ENCODE assay signal across 23 cellular contexts in genomic region chr6:56458324-56458884, GRCh38.
A peak's percentile ranks its signal among the peaks of the same experiment; 100 is the strongest.
DNase-seq lines count a peak whose midpoint lies in the region; ATAC-seq and TF ChIP-seq lines count a peak whose summit lies in the region.
"Had no signal": no experiment of that assay in that cellular context is flagged by ENCODE, and none has a peak within 500 bp of the region (broad histone marks: within the 10 kb centered on the region; RNA-seq: fewer than 3 reads in every experiment).

No MANE protein-coding gene starts in this region.

- no peaks in the 10 kb centered on the region for H3K27me3 ChIP-seq in breast epithelium
- H3K27me3 ChIP-seq in Panc1 (ENCODE audit: control insufficient read depth, insufficient read depth, low read length): no peaks in the 10 kb centered on the region
- H3K27me3 ChIP-seq in trophoblast cell (ENCODE audit: insufficient read depth, low read length): no peaks in the 10 kb centered on the region
- no peaks in the 10 kb centered on the region for H3K27me3 ChIP-seq in left ventricle myocardium inferior (ENCODE audit: low read depth)

- no peak overlapping the region for H3K27ac ChIP-seq in breast epithelium
- H3K27ac ChIP-seq in Panc1 (ENCODE audit: low read length): no peak overlapping the region
- H3K27ac ChIP-seq in trophoblast cell (ENCODE audit: low read depth, low read length): no peak overlapping the region
- no peak overlapping the region for H3K27ac ChIP-seq in left ventricle myocardium inferior (replicated peaks)
- H3K27ac ChIP-seq: C4-2B, KMS-11 had no signal

- H4K12ac ChIP-seq in trophoblast cell (ENCODE audit: low read depth, low read length): no peak overlapping the region

- H3K79me2 ChIP-seq in trophoblast cell (ENCODE audit: control insufficient read depth, insufficient read depth, low read length, poor library complexity): no peaks in the 10 kb centered on the region

- H3K36me3 ChIP-seq in breast epithelium (peaks cover 7% of the 10 kb centered on the region), Panc1 (ENCODE audit: control insufficient read depth, insufficient read depth, low read length) (peaks cover 57% of the 10 kb centered on the region), trophoblast cell (ENCODE audit: control insufficient read depth in 1 of 2, insufficient read depth in 2 of 2, low read length in 2 of 2) (peaks cover 4 to 13% of the 10 kb centered on the region in 2 experiments), left ventricle myocardium inferior (peaks cover 69% of the 10 kb centered on the region)

- H3K36me3 Mint-ChIP-seq in activated CD4-positive, alpha-beta T cell treated with anti-CD3 and anti-CD28 coated beads, Interleukin-2, amount 10 ng/mL, durations not matched to agents 7 days and 5 days (ENCODE audit: low read depth): no peaks in the 10 kb centered on the region
- peaks cover 97% of the 10 kb centered on the region for H3K36me3 Mint-ChIP-seq in MCF 10A (ENCODE audit: insufficient read depth, unreplicated experiment)
- H3K36me3 Mint-ChIP-seq: CD8-positive, alpha-beta memory T cell had no signal

- no peak overlapping the region for H3K4me3 Mint-ChIP-seq in activated CD4-positive, alpha-beta T cell treated with anti-CD3 and anti-CD28 coated beads, Interleukin-2, amount 10 ng/mL, durations not matched to agents 7 days and 5 days
- H3K4me3 Mint-ChIP-seq in MCF 10A (ENCODE audit: unreplicated experiment): no peak overlapping the region
- H3K4me3 Mint-ChIP-seq: CD8-positive, alpha-beta memory T cell had no signal

- no peak overlapping the region for H4K8ac ChIP-seq in trophoblast cell (ENCODE audit: low read depth, low read length)

- H2BK5ac ChIP-seq in trophoblast cell (ENCODE audit: low read depth, low read length, poor library complexity): no peak overlapping the region

- no peak overlapping the region for H3K18ac ChIP-seq in trophoblast cell (ENCODE audit: low read length)

- WGBS in trophoblast cell (ENCODE audit: extremely low coverage, insufficient coverage, insufficient read length): no CpG with 5 or more reads among the region's 5 CpGs

- H2AFZ ChIP-seq in trophoblast cell (ENCODE audit: insufficient read depth, low read length, poor library complexity): no peak overlapping the region

- no peak overlapping the region for H3K27ac Mint-ChIP-seq in activated CD4-positive, alpha-beta T cell treated with anti-CD3 and anti-CD28 coated beads, Interleukin-2, amount 10 ng/mL, durations not matched to agents 7 days and 5 days
- no peak overlapping the region for H3K27ac Mint-ChIP-seq in MCF 10A (ENCODE audit: low read depth, unreplicated experiment)
- H3K27ac Mint-ChIP-seq: CD8-positive, alpha-beta memory T cell had no signal

- H3K4me1 Mint-ChIP-seq in activated CD4-positive, alpha-beta T cell treated with anti-CD3 and anti-CD28 coated beads, Interleukin-2, amount 10 ng/mL, durations not matched to agents 7 days and 5 days: no peaks in the 10 kb centered on the region
- no peaks in the 10 kb centered on the region for H3K4me1 Mint-ChIP-seq in MCF 10A (ENCODE audit: insufficient read depth, unreplicated experiment)
- H3K4me1 Mint-ChIP-seq: CD8-positive, alpha-beta memory T cell had no signal

- H3K14ac ChIP-seq in trophoblast cell (ENCODE audit: low read length): peak overlapping the region; percentile 42

- POLR2A ChIA-PET in activated CD4-positive, alpha-beta T cell treated with anti-CD3 and anti-CD28 coated beads, Interleukin-2, amount 10 ng/mL, durations not matched to agents 7 days and 5 days (lab: Charles Lee): no interaction called here
- POLR2A ChIA-PET in MCF 10A (lab: Yijun Ruan, JAX) (interaction anchor here (0.6 to 0.7 kb wide), 3 partner anchors 85 to 111 kb away, joined by 3 read pairs; no protein-coding TSS in a partner anchor), Panc1 (lab: Charles Lee) (no interaction called here)

- H3K9ac ChIP-seq in trophoblast cell (ENCODE audit: low read length): no peak overlapping the region
- H3K9ac ChIP-seq: KMS-11 had no signal

- no peak for TF ChIP-seq POLR2A in breast epithelium (IDR thresholded peaks at IDR 0.05)

- H3K4me2 ChIP-seq in trophoblast cell (ENCODE audit: low read length): no peak overlapping the region
- H3K4me2 ChIP-seq: KMS-11 had no signal

- intact Hi-C loops in MCF 10A (cut with micrococcal nuclease) (no loop called here), breast epithelium (cut with DNase I; ENCODE audit: low total_unique reads) (no loop called here), Panc1 (cut with micrococcal nuclease; ENCODE audit: unreplicated experiment) (no loop called here), left ventricle myocardium inferior (cut with micrococcal nuclease) (no loop called here)

- TF ChIP-seq CTCF in MCF 10A (IDR thresholded peaks at IDR 0.05; ENCODE audit: unreplicated experiment): no peak
- TF ChIP-seq CTCF in breast epithelium (IDR thresholded peaks at IDR 0.05): no peak
- TF ChIP-seq CTCF in Panc1 (IDR thresholded peaks at IDR 0.05): no peak
- no peak for TF ChIP-seq CTCF in left ventricle myocardium inferior (IDR thresholded peaks at IDR 0.05; ENCODE audit: borderline replicate concordance)

- CTCF ChIA-PET in activated CD4-positive, alpha-beta T cell treated with anti-CD3 and anti-CD28 coated beads, Interleukin-2, amount 10 ng/mL, durations not matched to agents 7 days and 5 days (lab: Charles Lee): no interaction called here
- CTCF ChIA-PET in MCF 10A (lab: Yijun Ruan, JAX) (interaction anchor here (0.7 to 1.9 kb wide), 2 partner anchors 88 to 132 kb away, joined by 3 to 7 read pairs; no protein-coding TSS in a partner anchor), Panc1 (lab: Charles Lee) (no interaction called here)

- peak; percentile 6 for DNase-seq in activated CD4-positive, alpha-beta T cell treated with anti-CD3 and anti-CD28 coated beads for 48 hours
- DNase-seq in activated CD4-positive, alpha-beta T cell treated with anti-CD3 and anti-CD28 coated beads, Interleukin-2, amount 10 ng/mL, durations not matched to agents 7 days and 5 days: no peak
- no peak for DNase-seq in MCF 10A (ENCODE audit: unreplicated experiment)
- no peak for DNase-seq in breast epithelium (ENCODE audit: low spot score in 2 of 2)
- no peak for DNase-seq in Panc1 (ENCODE audit: low read depth, low spot score)
- no peak for DNase-seq in trophoblast cell
- DNase-seq in ecto neural progenitor cell (ENCODE audit: low spot score): no peak
- DNase-seq in left ventricle myocardium inferior: no peak
- DNase-seq: CD8-positive, alpha-beta memory T cell; DMS53; GDM1; NCI-H1105; NCI-H1694; NCI-H2081; NCI-H2171; NCI-H345; NCI-H524; NCI-H774; NK-92 treated with Interleukin-12 subunit alpha and Interleukin-12 subunit beta, amount 100 ng/mL, for 24 hours had no signal

- H3K23ac ChIP-seq in trophoblast cell (ENCODE audit: low read length): no peak overlapping the region

- in situ Hi-C loops in Panc1 (cut with HindIII; ENCODE audit: low pct_unique_long_range_greater_than_20kb, low sequenced_read_pairs): no loop called here

- H3K9me3 Mint-ChIP-seq in activated CD4-positive, alpha-beta T cell treated with anti-CD3 and anti-CD28 coated beads, Interleukin-2, amount 10 ng/mL, durations not matched to agents 7 days and 5 days: no peaks in the 10 kb centered on the region
- H3K9me3 Mint-ChIP-seq in MCF 10A (ENCODE audit: unreplicated experiment): no peaks in the 10 kb centered on the region

- H3K4me3 ChIP-seq in breast epithelium (no peak overlapping the region), Panc1 (ENCODE audit: low read depth in 2 of 2, low read length in 2 of 2) (no peak overlapping the region), trophoblast cell (ENCODE audit: low read depth, low read length) (no peak overlapping the region), left ventricle myocardium inferior (no peak overlapping the region)

- no peaks in the 10 kb centered on the region for H3K4me1 ChIP-seq in breast epithelium
- H3K4me1 ChIP-seq in Panc1 (ENCODE audit: control insufficient read depth, insufficient read depth, low read length): no peaks in the 10 kb centered on the region
- peaks cover 4 to 5% of the 10 kb centered on the region in 2 experiments for H3K4me1 ChIP-seq in trophoblast cell (ENCODE audit: control insufficient read depth in 1 of 2, insufficient read depth in 2 of 2, low read length in 2 of 2)
- peaks cover 6% of the 10 kb centered on the region for H3K4me1 ChIP-seq in left ventricle myocardium inferior

- ATAC-seq in Panc1: no peak
- ATAC-seq: HCT116, Right ventricle myocardium inferior had no signal

- H3K9me3 ChIP-seq in breast epithelium (no peaks in the 10 kb centered on the region), Panc1 (ENCODE audit: control insufficient read depth, insufficient read depth, low read depth, low read length) (no peaks in the 10 kb centered on the region), trophoblast cell (ENCODE audit: insufficient read depth, low read depth, low read length) (no peaks in the 10 kb centered on the region), left ventricle myocardium inferior (replicated peaks) (no peaks in the 10 kb centered on the region)

- H2AK5ac ChIP-seq in trophoblast cell (ENCODE audit: low read length): no peak overlapping the region

- BruUV-seq in MCF 10A (replicated peaks; lab: Mats Ljungman, UMichigan) (TSS peak; percentile 48), Panc1 (replicated peaks; lab: Mats Ljungman, UMichigan) (TSS peak; percentile 59)

- H2BK12ac ChIP-seq in trophoblast cell (ENCODE audit: low read length): no peak overlapping the region

- no peak overlapping the region for H4K91ac ChIP-seq in trophoblast cell (ENCODE audit: low read depth, low read length)

- H2BK120ac ChIP-seq in trophoblast cell (ENCODE audit: insufficient read depth, low read length, poor library complexity): no peak overlapping the region

- no peaks in the 10 kb centered on the region for H3K27me3 Mint-ChIP-seq in activated CD4-positive, alpha-beta T cell treated with anti-CD3 and anti-CD28 coated beads, Interleukin-2, amount 10 ng/mL, durations not matched to agents 7 days and 5 days
- H3K27me3 Mint-ChIP-seq in MCF 10A (ENCODE audit: insufficient read depth, unreplicated experiment): no peaks in the 10 kb centered on the region
- H3K27me3 Mint-ChIP-seq: CD8-positive, alpha-beta memory T cell had no signal

- H3K4ac ChIP-seq in trophoblast cell (ENCODE audit: low read depth, low read length): no peak overlapping the region

- peaks cover 8% of the 10 kb centered on the region for H3K79me1 ChIP-seq in trophoblast cell (ENCODE audit: low read length)
